ENCODE assay signal across 23 cellular contexts in the genomic region with DNA sequence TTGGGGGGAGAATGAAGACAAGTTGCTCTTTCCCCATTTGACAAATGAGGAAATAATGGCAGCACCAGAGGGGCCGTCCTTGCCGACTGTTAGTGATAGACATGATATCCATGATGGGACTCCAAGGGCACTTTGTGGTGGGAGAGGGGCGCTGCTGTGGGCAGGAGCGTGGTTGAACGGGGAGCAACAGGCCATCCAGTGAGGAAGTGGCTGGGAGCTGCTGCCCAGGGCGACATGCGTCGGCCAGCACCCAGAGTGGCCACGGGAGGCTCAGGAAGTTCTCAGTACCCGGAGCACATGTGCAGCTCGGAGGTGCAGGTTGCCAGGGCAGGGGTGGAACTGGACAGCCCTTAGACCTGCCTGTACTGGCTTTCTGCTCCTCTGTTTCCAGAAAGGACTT.
"Had no signal": no experiment of that assay in that cellular context is flagged by ENCODE, and none has a peak within 500 bp of the region (broad histone marks: within the 10 kb centered on the region; RNA-seq: fewer than 3 reads in every experiment).

No MANE protein-coding gene starts in this region.

- H2AFZ ChIP-seq: parathyroid adenoma had no signal

- ATAC-seq: natural killer cell; psoas muscle; right cardiac atrium; right lobe of liver; stimulated activated effector memory CD8-positive, alpha-beta T cell treated with anti-CD3 and anti-CD28 coated beads, Interleukin-12 subunit alpha, Interleukin-12 subunit beta, amount 100 ng/mL, for 72 hours; stimulated activated naive B cell treated with anti-CD40 and anti-IgM and Interleukin-4, amounts not matched to agents 10 μg/mL and 1 μg/mL and 100 μg/mL, for 72 hours had no signal

- H3K27me3 ChIP-seq: ovary, right lobe of liver, sigmoid colon, stomach, thyroid gland, tibial nerve, upper lobe of left lung, vagina had no signal

- H3K36me3 ChIP-seq: ovary, right lobe of liver, sigmoid colon, stomach, thoracic aorta, thyroid gland, tibial nerve, upper lobe of left lung, vagina had no signal

- H3K9ac ChIP-seq: parathyroid adenoma had no signal

- H3K4me3 ChIP-seq: ovary, psoas muscle, right lobe of liver, sigmoid colon, stomach, thoracic aorta, thyroid gland, tibial nerve, upper lobe of left lung, vagina had no signal

- H3K27ac ChIP-seq: ovary, parathyroid adenoma, psoas muscle, right lobe of liver, sigmoid colon, stomach, thoracic aorta, thyroid gland, tibial nerve, upper lobe of left lung, vagina had no signal

- DNase-seq: natural killer cell; occipital lobe; ovary; psoas muscle; right cardiac atrium; right lobe of liver; sigmoid colon; small intestine; stimulated activated CD4-positive, alpha-beta T cell treated with anti-CD3 and anti-CD28 coated beads, Interleukin-15, amount 100 ng/mL, for 24 hours; stimulated activated CD4-positive, alpha-beta T cell treated with anti-CD3 and anti-CD28 coated beads, Interleukin-2, amount 100 ng/mL, for 24 hours; stimulated activated CD4-positive, alpha-beta T cell treated with anti-CD3 and anti-CD28 coated beads, Interleukin-2, amount 100 ng/mL, for 48 hours; stimulated activated CD4-positive, alpha-beta T cell treated with anti-CD3 and anti-CD28 coated beads, Interleukin-4, amount 100 ng/mL, for 24 hours; stimulated activated naive B cell treated with anti-CD40 and anti-IgM and Interleukin-4, amounts not matched to agents 10 μg/mL and 1 μg/mL and 100 μg/mL, for 72 hours; stimulated activated naive CD4-positive, alpha-beta T cell treated with Interleukin-2 at 50 U/mL for 16 hours; stomach; thyroid gland; trophoblast cell had no signal

- H3K9me3 ChIP-seq: ovary, psoas muscle, right lobe of liver, sigmoid colon, stomach, thoracic aorta, thyroid gland, tibial nerve, upper lobe of left lung, vagina had no signal

- H3K79me2 ChIP-seq: parathyroid adenoma had no signal
